22 cellular contexts compared by ENCODE assay signal in the genomic region with DNA sequence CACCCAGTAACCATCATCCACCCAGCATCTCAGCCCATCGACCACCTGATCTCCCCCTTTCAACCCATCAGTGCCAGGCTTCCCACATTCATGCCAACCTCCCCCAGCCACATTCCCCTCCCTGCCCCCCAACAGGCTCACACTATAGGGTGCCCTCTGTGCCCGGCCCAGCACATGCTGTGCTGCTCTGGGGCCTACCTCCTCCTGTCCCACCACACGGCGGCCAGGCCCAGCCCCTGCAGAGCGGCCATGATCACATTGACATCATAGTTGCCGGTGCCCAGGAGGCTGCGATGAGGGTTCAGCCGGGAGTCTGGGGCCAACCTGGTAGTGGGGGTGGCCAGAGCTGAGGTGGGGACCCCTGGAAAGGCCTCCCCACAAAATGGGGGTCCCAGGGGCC. TPM values are rescaled to one million over a fixed set of nuclear protein-coding genes. Genes with fewer than 3 reads are reported as not detected.
"Had no signal": no experiment of that assay in that cellular context is flagged by ENCODE, and none has a peak within 500 bp of the region (broad histone marks: within the 10 kb centered on the region; RNA-seq: fewer than 3 reads in every experiment).

No MANE protein-coding gene starts in this region.

- H3K27me3 Mint-ChIP-seq: activated CD4-positive, alpha-beta memory T cell treated with anti-CD3 and anti-CD28 coated beads, Interleukin-2, amount 10 ng/mL, durations not matched to agents 7 days and 5 days; activated CD8-positive, alpha-beta memory T cell treated with anti-CD3 and anti-CD28 coated beads, Interleukin-2, amount 10 ng/mL, durations not matched to agents 7 days and 5 days; dendritic cell treated with granulocyte-macrophage colony-stimulating factor and Interleukin-4, amounts not matched to agents 40 ng/mL and 50 ng/mL, for 4 days; natural killer cell treated with Interleukin-12 subunit alpha and Interleukin-12 subunit beta and Interleukin-15 and Interleukin-18, amount 100 ng/mL, for 72 hours; stimulated activated naive CD8-positive, alpha-beta T cell treated with anti-CD3 and anti-CD28 coated beads, Interleukin-15, Interleukin-2, amounts not matched to agents 100 ng/mL and 50 ng/mL, for 24 hours; T-helper 17 cell had no signal

- H3K9me3 Mint-ChIP-seq: activated CD4-positive, alpha-beta memory T cell treated with anti-CD3 and anti-CD28 coated beads, Interleukin-2, amount 10 ng/mL, durations not matched to agents 7 days and 5 days; activated naive CD4-positive, alpha-beta T cell treated with anti-CD3 and anti-CD28 coated beads for 36 hours; dendritic cell treated with granulocyte-macrophage colony-stimulating factor and Interleukin-4, amounts not matched to agents 40 ng/mL and 50 ng/mL, for 4 days; mesothelial cell of epicardium; natural killer cell treated with Interleukin-12 subunit alpha and Interleukin-12 subunit beta and Interleukin-15 and Interleukin-18, amount 100 ng/mL, for 72 hours; stimulated activated naive CD8-positive, alpha-beta T cell treated with anti-CD3 and anti-CD28 coated beads, Interleukin-15, Interleukin-2, amounts not matched to agents 100 ng/mL and 50 ng/mL, for 24 hours had no signal

- H3K36me3 Mint-ChIP-seq: activated CD8-positive, alpha-beta memory T cell treated with anti-CD3 and anti-CD28 coated beads, Interleukin-2, amount 10 ng/mL, durations not matched to agents 7 days and 5 days; natural killer cell treated with Interleukin-12 subunit alpha and Interleukin-12 subunit beta and Interleukin-15 and Interleukin-18, amount 100 ng/mL, for 72 hours had no signal

- H3K27me3 ChIP-seq: adrenal gland, esophagus muscularis mucosa, tibial nerve, vagina had no signal

- H3K27ac Mint-ChIP-seq: activated CD4-positive, alpha-beta memory T cell treated with anti-CD3 and anti-CD28 coated beads, Interleukin-2, amount 10 ng/mL, durations not matched to agents 7 days and 5 days; activated naive CD4-positive, alpha-beta T cell treated with anti-CD3 and anti-CD28 coated beads for 36 hours; mesothelial cell of epicardium; natural killer cell treated with Interleukin-12 subunit alpha and Interleukin-12 subunit beta and Interleukin-15 and Interleukin-18, amount 100 ng/mL, for 72 hours; stimulated activated naive CD8-positive, alpha-beta T cell treated with anti-CD3 and anti-CD28 coated beads, Interleukin-15, Interleukin-2, amounts not matched to agents 100 ng/mL and 50 ng/mL, for 24 hours had no signal

- H3K36me3 ChIP-seq: adrenal gland, vagina, WERI-Rb-1 had no signal

- H3K9me3 ChIP-seq: adrenal gland, esophagus muscularis mucosa, tibial nerve, vagina had no signal

- ATAC-seq: activated CD8-positive, alpha-beta memory T cell treated with anti-CD3 and anti-CD28 coated beads, Interleukin-2, amount 10 ng/mL, durations not matched to agents 7 days and 5 days; left cardiac atrium; natural killer cell treated with Interleukin-12 subunit alpha and Interleukin-12 subunit beta and Interleukin-15 and Interleukin-18, amount 100 ng/mL, for 72 hours; T-helper 17 cell had no signal

- H3K27ac ChIP-seq: adrenal gland, esophagus muscularis mucosa, tibial nerve, vagina, WERI-Rb-1 had no signal

- DNase-seq: activated CD4-positive, alpha-beta memory T cell treated with anti-CD3 and anti-CD28 coated beads, Interleukin-2, amount 10 ng/mL, durations not matched to agents 7 days and 5 days; activated CD4-positive, alpha-beta T cell treated with anti-CD3 and anti-CD28 coated beads for 1 hour; activated CD8-positive, alpha-beta memory T cell treated with anti-CD3 and anti-CD28 coated beads, Interleukin-2, amount 10 ng/mL, durations not matched to agents 7 days and 5 days; activated naive CD4-positive, alpha-beta T cell treated with anti-CD3 and anti-CD28 coated beads for 36 hours; adrenal gland; effector CD8-positive, alpha-beta T cell; left cardiac atrium; occipital lobe; T-helper 17 cell; WERI-Rb-1 had no signal

- H3K4me3 Mint-ChIP-seq: activated CD4-positive, alpha-beta memory T cell treated with anti-CD3 and anti-CD28 coated beads, Interleukin-2, amount 10 ng/mL, durations not matched to agents 7 days and 5 days; activated CD8-positive, alpha-beta memory T cell treated with anti-CD3 and anti-CD28 coated beads, Interleukin-2, amount 10 ng/mL, durations not matched to agents 7 days and 5 days; activated naive CD4-positive, alpha-beta T cell treated with anti-CD3 and anti-CD28 coated beads for 36 hours; dendritic cell treated with granulocyte-macrophage colony-stimulating factor and Interleukin-4, amounts not matched to agents 40 ng/mL and 50 ng/mL, for 4 days; mesothelial cell of epicardium; natural killer cell treated with Interleukin-12 subunit alpha and Interleukin-12 subunit beta and Interleukin-15 and Interleukin-18, amount 100 ng/mL, for 72 hours; stimulated activated naive CD8-positive, alpha-beta T cell treated with anti-CD3 and anti-CD28 coated beads, Interleukin-15, Interleukin-2, amounts not matched to agents 100 ng/mL and 50 ng/mL, for 24 hours; T-helper 17 cell had no signal

- H3K4me3 ChIP-seq: adrenal gland, esophagus muscularis mucosa, lung, tibial nerve, vagina had no signal

RNA-seq across cellular contexts. Expression of gene JOSD2, which starts 3.6 kb away (rescaled TPM):
- total RNA-seq: astrocyte had no signal

RNA-seq across cellular contexts. Expression of gene ASPDH, which starts 6.3 kb away (rescaled TPM):
- total RNA-seq: activated CD4-positive, alpha-beta memory T cell treated with anti-CD3 and anti-CD28 coated beads, Interleukin-2, amount 10 ng/mL, durations not matched to agents 7 days and 5 days; activated CD8-positive, alpha-beta memory T cell treated with anti-CD3 and anti-CD28 coated beads, Interleukin-2, amount 10 ng/mL, durations not matched to agents 7 days and 5 days; activated naive CD4-positive, alpha-beta T cell treated with anti-CD3 and anti-CD28 coated beads for 36 hours; astrocyte; bronchial epithelial cell; endothelial cell of umbilical vein; left cardiac atrium; lung; mesothelial cell of epicardium; natural killer cell treated with Interleukin-12 subunit alpha and Interleukin-12 subunit beta and Interleukin-15 and Interleukin-18, amount 100 ng/mL, for 72 hours; skeletal muscle tissue; T-helper 17 cell; tibial nerve; vagina had no signal
- polyA plus RNA-seq: endothelial cell of umbilical vein, lung had no signal

RNA-seq across cellular contexts. Expression of gene GARIN5A, which starts 30.7 kb away (rescaled TPM):
- total RNA-seq: activated CD8-positive, alpha-beta memory T cell treated with anti-CD3 and anti-CD28 coated beads, Interleukin-2, amount 10 ng/mL, durations not matched to agents 7 days and 5 days; astrocyte; tibial nerve; vagina had no signal

RNA-seq across cellular contexts. Expression of gene EMC10, which starts 31.1 kb away (rescaled TPM):
- total RNA-seq: astrocyte had no signal
